ENCODE assay signal across 19 cellular contexts in the genomic region with DNA sequence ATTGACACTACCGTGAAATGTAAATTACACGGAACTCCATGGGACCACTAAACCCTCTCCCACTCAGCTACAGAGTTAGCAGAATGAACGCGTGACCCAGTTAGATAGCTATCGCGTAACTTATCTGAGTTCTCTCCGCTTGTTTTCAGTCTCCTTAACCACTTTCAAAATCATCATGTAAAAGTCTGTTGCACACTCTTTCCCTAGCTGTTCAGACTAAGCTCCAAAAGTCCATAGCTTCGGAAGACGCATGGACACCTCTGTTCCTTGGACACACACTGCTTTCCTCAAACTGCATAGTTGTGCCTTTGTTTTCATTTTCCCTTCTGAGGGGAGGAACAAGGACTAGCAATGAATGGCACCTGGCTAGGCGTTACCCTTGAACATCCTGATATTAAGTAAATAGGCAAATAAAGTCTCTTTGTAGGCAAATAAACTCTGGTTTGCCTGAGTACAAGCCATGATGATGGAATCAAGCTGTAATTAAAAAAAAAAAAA.
DNase-seq lines count a peak whose midpoint lies in the region; ATAC-seq, FAIRE-seq and TF ChIP-seq lines count a peak whose summit lies in the region.
"Had no signal": no experiment of that assay in that cellular context is flagged by ENCODE, and none has a peak within 500 bp of the region (broad histone marks: within the 10 kb centered on the region; RNA-seq: fewer than 3 reads in every experiment).

No MANE protein-coding gene starts in this region.

- no peaks in the 10 kb centered on the region for H3K9me3 ChIP-seq in SJSA1 (replicated peaks)
- H3K9me3 ChIP-seq in HepG2 (ENCODE audit: low read length), result no peaks in the 10 kb centered on the region
- H3K9me3 ChIP-seq in prostate gland, result no peaks in the 10 kb centered on the region
- H3K9me3 ChIP-seq: gastrocnemius medialis, tibial nerve had no signal

- no peaks in the 10 kb centered on the region for H3K4me1 Mint-ChIP-seq in activated CD8-positive, alpha-beta memory T cell treated with anti-CD3 and anti-CD28 coated beads, Interleukin-2, amount 10 ng/mL, durations not matched to agents 7 days and 5 days
- H3K4me1 Mint-ChIP-seq in activated T-cell treated with anti-CD3 and anti-CD28 coated beads, Interleukin-2, amount 50 U/mL, for 4 hours (ENCODE audit: low read depth), result no peaks in the 10 kb centered on the region

- H3K36me3 ChIP-seq in SJSA1, result peaks cover 34% of the 10 kb centered on the region; the same call in 1 of the 2 replicates
- no peaks in the 10 kb centered on the region for H3K36me3 ChIP-seq in HepG2 (replicated peaks in 1 of 2; ENCODE audit: control insufficient read depth in 1 of 2, insufficient read depth in 2 of 2, low read length in 2 of 2)
- no peaks in the 10 kb centered on the region for H3K36me3 ChIP-seq in prostate gland
- H3K36me3 ChIP-seq: gastrocnemius medialis, tibial nerve had no signal

- DNase-seq in SJSA1 (ENCODE audit: low read depth in 1 of 2, low spot score in 2 of 2), result no peak
- peak; percentile 41 for DNase-seq in HepG2 (ENCODE audit: low spot score)
- peak; percentile 29 for DNase-seq in prostate gland (ENCODE audit: low spot score)
- no peak for DNase-seq in activated CD8-positive, alpha-beta memory T cell treated with anti-CD3 and anti-CD28 coated beads, Interleukin-2, amount 10 ng/mL, durations not matched to agents 7 days and 5 days
- no peak for DNase-seq in omental fat pad (ENCODE audit: low spot score)
- DNase-seq in activated T-cell treated with anti-CD3 and anti-CD28 coated beads, Interleukin-2, amount 50 U/mL, for 4 hours, result no peak
- DNase-seq: activated CD8-positive, alpha-beta memory T cell treated with anti-CD3 and anti-CD28 coated beads, Interleukin-2, amount 50 U/mL, for 4 hours; activated gamma-delta T cell treated with Interleukin-2 at 50 U/mL for 16 hours; anterior cingulate cortex; gastrocnemius medialis; IMR-90; MV-4-11; NCI-H2107; NK-92 treated with Interleukin-12 subunit alpha and Interleukin-12 subunit beta, amount 100 ng/mL, for 24 hours had no signal

- no TSS peak for BruUV-seq in HepG2 (replicated peaks; lab: Mats Ljungman, UMichigan)

- CTCF ChIA-PET in HepG2 (lab: Yijun Ruan, JAX; ENCODE audit: low intra/inter-chr PET ratio, low total read pairs), result no interaction called here
- CTCF ChIA-PET in activated CD8-positive, alpha-beta memory T cell treated with anti-CD3 and anti-CD28 coated beads, Interleukin-2, amount 10 ng/mL, durations not matched to agents 7 days and 5 days (lab: Charles Lee), result no interaction called here

- H3K27me3 Mint-ChIP-seq in activated CD8-positive, alpha-beta memory T cell treated with anti-CD3 and anti-CD28 coated beads, Interleukin-2, amount 10 ng/mL, durations not matched to agents 7 days and 5 days, result peaks cover 3% of the 10 kb centered on the region
- no peaks in the 10 kb centered on the region for H3K27me3 Mint-ChIP-seq in activated T-cell treated with anti-CD3 and anti-CD28 coated beads, Interleukin-2, amount 50 U/mL, for 4 hours (ENCODE audit: low read depth)

- H4K20me1 ChIP-seq in HepG2 (ENCODE audit: insufficient read depth, low read length), result no peaks in the 10 kb centered on the region

- H3K4me3 ChIP-seq in SJSA1 (no peak overlapping the region), HepG2 (replicated peaks in 1 of 3; ENCODE audit: insufficient read depth in 1 of 3, low read depth in 2 of 3, low read length in 3 of 3) (no peak overlapping the region), prostate gland (no peak overlapping the region)
- H3K4me3 ChIP-seq: gastrocnemius medialis, tibial nerve had no signal

- no peaks in the 10 kb centered on the region for H3K36me3 Mint-ChIP-seq in activated CD8-positive, alpha-beta memory T cell treated with anti-CD3 and anti-CD28 coated beads, Interleukin-2, amount 10 ng/mL, durations not matched to agents 7 days and 5 days
- H3K36me3 Mint-ChIP-seq in activated T-cell treated with anti-CD3 and anti-CD28 coated beads, Interleukin-2, amount 50 U/mL, for 4 hours (ENCODE audit: insufficient read depth), result no peaks in the 10 kb centered on the region

- no peak overlapping the region for H3K27ac Mint-ChIP-seq in activated CD8-positive, alpha-beta memory T cell treated with anti-CD3 and anti-CD28 coated beads, Interleukin-2, amount 10 ng/mL, durations not matched to agents 7 days and 5 days

- H3K4me3 Mint-ChIP-seq in activated CD8-positive, alpha-beta memory T cell treated with anti-CD3 and anti-CD28 coated beads, Interleukin-2, amount 10 ng/mL, durations not matched to agents 7 days and 5 days, result no peak overlapping the region
- H3K4me3 Mint-ChIP-seq in activated T-cell treated with anti-CD3 and anti-CD28 coated beads, Interleukin-2, amount 50 U/mL, for 4 hours, result no peak overlapping the region

- no peak for TF ChIP-seq RAD21 in HepG2 (CRISPR knock-in tag; IDR thresholded peaks at IDR 0.05)

- H3K79me2 ChIP-seq in HepG2 (ENCODE audit: insufficient read depth, low read length), result peaks cover 16% of the 10 kb centered on the region

- H3K9me3 Mint-ChIP-seq in activated CD8-positive, alpha-beta memory T cell treated with anti-CD3 and anti-CD28 coated beads, Interleukin-2, amount 10 ng/mL, durations not matched to agents 7 days and 5 days (ENCODE audit: low read depth), result no peaks in the 10 kb centered on the region
- no peaks in the 10 kb centered on the region for H3K9me3 Mint-ChIP-seq in activated T-cell treated with anti-CD3 and anti-CD28 coated beads, Interleukin-2, amount 50 U/mL, for 4 hours

- H3K27ac ChIP-seq in C4-2B (peak overlapping the region; percentile 48; the same call in 1 of the 2 replicates), SJSA1 (peak overlapping the region; percentile 50; the same call in 1 of the 2 replicates), HepG2 (ENCODE audit: extremely low read length, insufficient read depth, low read length) (peak overlapping the region; percentile 33), prostate gland (peak overlapping the region in 1 of 2 donors; percentile 6)
- H3K27ac ChIP-seq: gastrocnemius medialis had no signal

- WGBS in HepG2 (ENCODE audit: low lambda C conversion rate), result 84% methylated on average over 10 of the region's 10 CpGs
- 73% methylated on average over 10 of the region's 10 CpGs for WGBS in prostate gland

- POLR2A ChIA-PET in HepG2 (lab: Yijun Ruan, JAX), result interaction anchor here (1.5 to 5.4 kb wide), 3 partner anchors 11 to 75 kb away, joined by 3 to 26 read pairs (median 10); no protein-coding TSS in a partner anchor

- TF ChIP-seq CTCF in C4-2B (conservative IDR thresholded peaks at IDR 0.05) (no peak), HepG2 (CRISPR knock-in tag; IDR thresholded peaks at IDR 0.05) (no peak), prostate gland (IDR thresholded peaks at IDR 0.05) (no peak), omental fat pad (IDR thresholded peaks at IDR 0.05) (no peak)

- TF ChIP-seq POLR2A in HepG2 (IDR thresholded peaks at IDR 0.05; ENCODE audit: insufficient read depth in 1 of 2, low read depth in 2 of 2, low read length in 2 of 2) (no peak), prostate gland (IDR thresholded peaks at IDR 0.05) (no peak)

- TF ChIP-seq EP300 in HepG2 (IDR thresholded peaks at IDR 0.05; ENCODE audit: low read depth in 2 of 2, low read length in 2 of 2), result no peak
- TF ChIP-seq EP300 in HepG2 (CRISPR knock-in tag; IDR thresholded peaks at IDR 0.05; ENCODE audit: borderline replicate concordance), result no peak

- H3K4me2 ChIP-seq in HepG2 (ENCODE audit: low read depth, low read length), result peak overlapping the region; percentile 30

- H2AFZ ChIP-seq in HepG2 (ENCODE audit: low read length), result no peak overlapping the region

- FAIRE-seq in HepG2 (lab: Jason Lieb, UNC), result peak; percentile 65
- FAIRE-seq: endothelial cell of umbilical vein, GM19239 had no signal

- no peak overlapping the region for H3K9ac ChIP-seq in HepG2 (ENCODE audit: insufficient read depth, low read depth, low read length)

- ATAC-seq in HepG2 (peak; percentile 61), HG03108 (IDR thresholded peaks at IDR 0.05; ENCODE audit: unreplicated experiment) (no peak), omental fat pad (ENCODE audit: low FRiP score) (no peak)
- no peak for ATAC-seq in activated CD8-positive, alpha-beta memory T cell treated with anti-CD3 and anti-CD28 coated beads, Interleukin-2, amount 10 ng/mL, durations not matched to agents 7 days and 5 days
- ATAC-seq in activated T-cell treated with anti-CD3 and anti-CD28 coated beads, Interleukin-2, amount 50 U/mL, for 4 hours, result no peak
- ATAC-seq: gastrocnemius medialis had no signal

- H3K27me3 ChIP-seq in SJSA1 (replicated peaks), result no peaks in the 10 kb centered on the region
- no peaks in the 10 kb centered on the region for H3K27me3 ChIP-seq in HepG2 (ENCODE audit: control insufficient read depth in 1 of 2, insufficient read depth in 2 of 2, low read length in 2 of 2)
- H3K27me3 ChIP-seq in prostate gland (replicated peaks; ENCODE audit: insufficient read depth), result no peaks in the 10 kb centered on the region
- H3K27me3 ChIP-seq: gastrocnemius medialis, tibial nerve had no signal

- H3K4me1 ChIP-seq in SJSA1 (replicated peaks) (peaks cover 39% of the 10 kb centered on the region), HepG2 (ENCODE audit: insufficient read depth, low read length) (peaks cover 71% of the 10 kb centered on the region), prostate gland (replicated peaks) (no peaks in the 10 kb centered on the region)

- in situ Hi-C loops in HepG2 (cut with HindIII; ENCODE audit: extremely low pct_ligation_motif_present, low pct_unique_long_range_greater_than_20kb), result no loop called here

- intact Hi-C loops in HepG2 (cut with micrococcal nuclease; ENCODE audit: unreplicated experiment), result no loop called here
- intact Hi-C loops in prostate gland (cut with DNase I), result no loop called here

TF ChIP-seq in HepG2, 621 proteins besides CTCF, POLR2A, EP300 and RAD21 (continues in another document):
- TF ChIP-seq MTF1 (CRISPR knock-in tag; IDR thresholded peaks at IDR 0.05) (no peak), HNF4A (CRISPR knock-in tag; IDR thresholded peaks at IDR 0.05) (peak; percentile 11; the same call in 1 of the 2 replicates)

Comparison
In these comparisons a context has a peak if more than half of its experiments do, and no peak if none do; other contexts are left out.
1. DNase-seq: peak in HepG2 (single experiment) and prostate gland (single experiment); none in SJSA1 (0 of 2), activated CD8-positive, alpha-beta memory T cell treated with anti-CD3 and anti-CD28 coated beads, Interleukin-2, amount 10 ng/mL, durations not matched to agents 7 days and 5 days (single experiment), omental fat pad (single experiment) and activated T-cell treated with anti-CD3 and anti-CD28 coated beads, Interleukin-2, amount 50 U/mL, for 4 hours (single experiment).